In the genomic region with DNA sequence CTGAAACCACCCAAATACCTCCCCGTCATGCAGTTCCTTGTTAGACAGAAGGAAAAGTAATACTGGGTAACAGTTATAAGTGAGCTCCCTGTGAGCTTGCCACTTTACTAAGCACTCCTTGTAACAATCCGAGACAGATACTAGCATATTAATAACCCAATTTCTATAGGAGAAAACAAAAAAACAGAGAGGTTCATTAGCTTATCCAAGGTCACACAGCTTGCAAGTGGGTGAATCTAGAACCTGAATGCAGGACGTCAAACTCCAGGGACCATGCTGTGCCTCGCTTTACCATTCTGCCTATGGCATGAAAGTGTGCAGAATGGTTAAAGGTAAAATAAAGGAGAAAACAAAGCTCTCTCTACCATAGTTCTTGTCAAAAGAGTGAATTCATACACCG, we compare ENCODE assay signal across 40 cellular contexts. TPM values are rescaled to one million over a fixed set of nuclear protein-coding genes. Genes with fewer than 3 reads are reported as not detected.
"Had no signal": no experiment of that assay in that cellular context is flagged by ENCODE, and none has a peak within 500 bp of the region (broad histone marks: within the 10 kb centered on the region; RNA-seq: fewer than 3 reads in every experiment).

No MANE protein-coding gene starts in this region.

- H3K9ac ChIP-seq: KMS-11 had no signal

- DNase-seq: Karpas-422, Kasumi-1, MG63, MM.1S, MV-4-11, NCI-H1048, NCI-H1092, NCI-H1092 treated with DMSO at 0.1 percent for 48 hours, NCI-H1105, NCI-H1105 treated with DMSO at 0.1 percent for 48 hours, NCI-H1417, NCI-H1417 treated with DMSO at 0.1 percent for 48 hours, NCI-H1436, NCI-H1436 treated with DMSO at 0.1 percent for 48 hours, NCI-H146, NCI-H1694, NCI-H1694 treated with DMSO at 0.1 percent for 48 hours, NCI-H187, NCI-H187 treated with DMSO at 0.1 percent for 48 hours, NCI-H1930, NCI-H2029, NCI-H2029 treated with DMSO at 0.1 percent for 48 hours, NCI-H2081, NCI-H2081 treated with DMSO at 0.1 percent for 48 hours, NCI-H2107, NCI-H2171, NCI-H2171 treated with DMSO at 0.1 percent for 48 hours, NCI-H2227 treated with DMSO at 0.1 percent for 48 hours, NCI-H226, NCI-H345, NCI-H446, NCI-H446 treated with DMSO at 0.1 percent for 48 hours, NCI-H510A, NCI-H510A treated with DMSO at 0.1 percent for 48 hours, NCI-H524 had no signal

- H3K4me2 ChIP-seq: KMS-11 had no signal

- H3K36me3 ChIP-seq: MG63 had no signal

- H3K4me3 ChIP-seq: MG63 had no signal

- H3K27ac ChIP-seq: KMS-11 had no signal

- H3K9me3 ChIP-seq: MG63 had no signal

RNA-seq across cellular contexts. Expression of gene SIGLEC5, which starts 15.4 kb away (rescaled TPM):
- total RNA-seq: LHCN-M2, M059J, MCF 10A, NCI-H460 had no signal

RNA-seq across cellular contexts. Expression of gene SIGLEC14, which starts 31.8 kb away (rescaled TPM):
- total RNA-seq: LHCN-M2, M059J, MCF 10A, NCI-H460 had no signal
